ENCODE assay signal across 8 cellular contexts in the genomic region with DNA sequence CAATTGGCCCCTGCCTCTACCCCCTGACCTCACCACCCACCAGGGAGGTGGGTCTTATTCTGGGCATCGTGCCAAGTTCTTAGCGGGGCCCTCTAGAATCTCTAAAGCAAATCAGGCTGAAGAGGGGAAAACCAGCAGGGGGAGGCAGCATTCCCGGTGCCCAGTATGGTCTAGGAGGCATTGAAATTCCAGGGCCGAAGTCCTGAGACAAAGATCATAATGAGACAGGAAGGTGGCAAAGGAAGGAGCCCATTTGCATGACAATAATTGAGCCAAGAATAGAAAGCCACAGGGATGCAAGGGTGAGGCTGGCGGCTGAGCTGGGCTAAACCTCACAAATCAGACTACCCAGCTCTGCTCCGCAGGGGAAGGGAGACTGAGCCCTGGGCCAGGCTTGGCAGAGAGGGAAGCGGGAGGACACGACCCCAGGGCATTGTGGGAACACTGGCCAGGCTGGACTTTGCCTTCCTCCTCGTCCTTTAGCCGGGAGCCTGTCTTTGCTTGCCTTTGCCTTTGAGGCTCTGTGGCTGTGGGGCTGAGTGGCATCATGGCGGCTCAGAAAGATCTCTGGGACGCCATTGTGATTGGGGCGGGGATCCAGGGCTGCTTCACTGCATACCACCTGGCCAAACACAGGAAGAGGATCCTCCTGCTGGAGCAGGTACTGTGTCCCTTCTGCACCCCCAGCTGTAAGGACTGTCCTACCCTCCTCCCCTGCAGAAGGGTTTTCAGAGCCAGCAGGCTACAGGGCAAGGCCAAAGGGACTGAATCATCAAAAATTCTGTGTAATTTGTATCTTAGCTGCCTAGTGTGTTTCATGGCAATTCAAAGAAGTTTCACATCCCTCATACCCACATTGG. TPM values are rescaled to one million over a fixed set of nuclear protein-coding genes. Genes with fewer than 3 reads are reported as not detected.
A peak's percentile ranks its signal among the peaks of the same experiment; 100 is the strongest.
DNase-seq lines count a peak whose midpoint lies in the region; ATAC-seq and TF ChIP-seq lines count a peak whose summit lies in the region.

A gene with protein sequence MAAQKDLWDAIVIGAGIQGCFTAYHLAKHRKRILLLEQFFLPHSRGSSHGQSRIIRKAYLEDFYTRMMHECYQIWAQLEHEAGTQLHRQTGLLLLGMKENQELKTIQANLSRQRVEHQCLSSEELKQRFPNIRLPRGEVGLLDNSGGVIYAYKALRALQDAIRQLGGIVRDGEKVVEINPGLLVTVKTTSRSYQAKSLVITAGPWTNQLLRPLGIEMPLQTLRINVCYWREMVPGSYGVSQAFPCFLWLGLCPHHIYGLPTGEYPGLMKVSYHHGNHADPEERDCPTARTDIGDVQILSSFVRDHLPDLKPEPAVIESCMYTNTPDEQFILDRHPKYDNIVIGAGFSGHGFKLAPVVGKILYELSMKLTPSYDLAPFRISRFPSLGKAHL (plus strand): TSS at position 463 of the 860 bp plus-strand sequence. CDS start 85 bp downstream, at position 548.

- peak within 1 kb of the TSS; percentile 40 for H3K27ac ChIP-seq in left ventricle myocardium inferior (replicated peaks)

- no peak within 1 kb of the TSS for H3K4me3 ChIP-seq in left ventricle myocardium inferior

- intact Hi-C loops in left ventricle myocardium inferior (cut with micrococcal nuclease), result no loop called here
- intact Hi-C loops in sciatic nerve (cut with DNase I), result no loop called here

- peaks cover 34% of the 10 kb centered on the region for H3K27me3 ChIP-seq in left ventricle myocardium inferior (ENCODE audit: low read depth)

- in situ Hi-C loops in SK-MEL-5 (cut with HindIII; ENCODE audit: low pct_unique_long_range_greater_than_20kb, low sequenced_read_pairs), result no loop called here

- peak; percentile 97 for DNase-seq in DMS79 (lab: John Stamatoyannopoulos, UW)
- peak; percentile 89 for DNase-seq in NCI-H1105 (lab: John Stamatoyannopoulos, UW)
- DNase-seq in SK-MEL-5 (ENCODE audit: low read depth, low spot score), result peak; percentile 36
- DNase-seq in left ventricle myocardium inferior, result no peak
- DNase-seq in sciatic nerve (ENCODE audit: low spot score), result peak; percentile 67
- no peak for DNase-seq in COLO829 (ENCODE audit: low spot score)
- no peak for DNase-seq in NK-92 treated with Interleukin-12 subunit alpha and Interleukin-12 subunit beta, amount 100 ng/mL, for 24 hours (lab: John Stamatoyannopoulos, UW)
- no peak for DNase-seq in T-helper 2 cell

- peak; percentile 75 for ATAC-seq in sciatic nerve

- TF ChIP-seq CTCF in left ventricle myocardium inferior (IDR thresholded peaks at IDR 0.05; ENCODE audit: borderline replicate concordance), result no peak

- H3K4me1 ChIP-seq in left ventricle myocardium inferior, result peaks cover 9% of the 10 kb centered on the region

- no peaks in the 10 kb centered on the region for H3K36me3 ChIP-seq in left ventricle myocardium inferior

- no peaks in the 10 kb centered on the region for H3K9me3 ChIP-seq in left ventricle myocardium inferior (replicated peaks)

RNA-seq across cellular contexts. Expression of the gene that starts here (rescaled TPM):
- 0.21 TPM in 1 of 2 replicates, not detected in the other for total RNA-seq in SK-MEL-5 (2014; rRNA removed; shearing (Covaris generic))
- not detected in 2 replicates for polyA plus RNA-seq in SK-MEL-5 (2015; cell fraction: cytosol; rRNA removed)
- 1.2 and 3.8 TPM in 2 replicates for polyA plus RNA-seq in SK-MEL-5 (2015; cell fraction: nucleus; rRNA removed)
- 0.60 TPM for total RNA-seq in left ventricle myocardium inferior
- 1.5 TPM for total RNA-seq in sciatic nerve

Comparison
In these comparisons a context has a peak if more than half of its experiments do, and no peak if none do; other contexts are left out.
1. DNase-seq: peak in DMS79 (single experiment), NCI-H1105 (single experiment), SK-MEL-5 (single experiment) and sciatic nerve (single experiment); none in left ventricle myocardium inferior (single experiment), COLO829 (single experiment), NK-92 treated with Interleukin-12 subunit alpha and Interleukin-12 subunit beta, amount 100 ng/mL, for 24 hours (single experiment) and T-helper 2 cell (0 of 5).